In genomic region chr22:31107206-31108118, GRCh38 we compare ENCODE assay signal across 8 cellular contexts. TPM values are rescaled to one million over a fixed set of nuclear protein-coding genes. Genes with fewer than 3 reads are reported as not detected.
DNase-seq lines count a peak whose midpoint lies in the region; ATAC-seq and TF ChIP-seq lines count a peak whose summit lies in the region.

TSS of gene SELENOM (minus strand) at chr22:31107568. CDS start at chr22:31107505, 63 bp downstream.

- H3K4me3 ChIP-seq in CD4-positive, alpha-beta memory T cell (ENCODE audit: low read length in 2 of 2), result peak within 1 kb of the TSS; percentile 80 to 97
- H3K4me3 ChIP-seq in OCI-LY3 (ENCODE audit: low read length), result peak within 1 kb of the TSS; percentile 77
- H3K4me3 ChIP-seq in mucosa of stomach (ENCODE audit: low read length), result peak within 1 kb of the TSS; percentile 46

- H3K9ac ChIP-seq in OCI-LY3 (ENCODE audit: low read length), result peak within 1 kb of the TSS; percentile 35
- H3K9ac ChIP-seq in mucosa of stomach (ENCODE audit: low read length), result peak within 1 kb of the TSS; percentile 78

- peak; percentile 93 for TF ChIP-seq CTCF in OCI-LY3 (IDR thresholded peaks at IDR 0.05; ENCODE audit: low read depth, low read length)

- H3K27ac ChIP-seq in CD4-positive, alpha-beta memory T cell (ENCODE audit: low read depth, low read length), result peak within 1 kb of the TSS; percentile 62
- no peak within 1 kb of the TSS for H3K27ac ChIP-seq in OCI-LY3 (ENCODE audit: low read length)

- H3K27me3 ChIP-seq in CD4-positive, alpha-beta memory T cell (ENCODE audit: insufficient read depth, low read length), result no peaks in the 10 kb centered on the region
- H3K27me3 ChIP-seq in OCI-LY3 (ENCODE audit: low read depth, low read length), result no peaks in the 10 kb centered on the region
- H3K27me3 ChIP-seq in mucosa of stomach (ENCODE audit: control insufficient read depth, insufficient read depth, low read length), result no peaks in the 10 kb centered on the region

- intact Hi-C loops in CD4-positive, alpha-beta memory T cell (cut with micrococcal nuclease), result loop anchor here (1.0 to 5.0 kb wide), 6 partner anchors 23 to 185 kb away; partner anchors contain the start of genes LIMK2, PIK3IP1 and RNF185

- H3K36me3 Mint-ChIP-seq in CD4-positive, alpha-beta memory T cell, result peaks cover 0 to 6% of the 10 kb centered on the region in 2 donors
- H3K36me3 Mint-ChIP-seq in activated T-cell treated with anti-CD3 and anti-CD28 coated beads, Interleukin-2, amount 50 U/mL, for 24 hours (ENCODE audit: low read depth), result peaks cover 2% of the 10 kb centered on the region

- H3K4me2 ChIP-seq in OCI-LY3 (ENCODE audit: low read length), result peak within 1 kb of the TSS; percentile 76

- DNase-seq in CD4-positive, alpha-beta memory T cell, result peak; percentile 84 to 90 (median 85)
- DNase-seq in HS-27A (ENCODE audit: low read depth), result peak; percentile 89
- peak; percentile 88 for DNase-seq in activated T-cell treated with anti-CD3 and anti-CD28 coated beads, Interleukin-2, amount 50 U/mL, for 24 hours
- DNase-seq in erythroblast (lab: John Stamatoyannopoulos, UW), result peak; percentile 93 to 96
- peak; percentile 90 for DNase-seq in stimulated activated CD8-positive, alpha-beta memory T cell treated with anti-CD3 and anti-CD28 coated beads, Interleukin-4, amount 100 ng/mL, for 48 hours

- CTCF ChIA-PET in CD4-positive, alpha-beta memory T cell (lab: Charles Lee; ENCODE audit: partially characterized antibody), result interaction anchor here (0.7 to 4.4 kb wide), 21 partner anchors 10 to 474 kb away, joined by 3 to 37 read pairs (median 4); no protein-coding TSS in a partner anchor

- POLR2A ChIA-PET in CD4-positive, alpha-beta memory T cell (lab: Charles Lee; ENCODE audit: partially characterized antibody), result interaction anchor here (0.6 to 4.9 kb wide), 20 partner anchors 11 to 1383 kb away, joined by 3 to 34 read pairs (median 4); partner anchors contain the start of genes LIMK2, MORC2, PIK3IP1 and RNF185

- H3K79me2 ChIP-seq in OCI-LY3 (ENCODE audit: low read length), result no peaks in the 10 kb centered on the region

- H3K9me3 Mint-ChIP-seq in CD4-positive, alpha-beta memory T cell, result no peaks in the 10 kb centered on the region
- H3K9me3 Mint-ChIP-seq in activated T-cell treated with anti-CD3 and anti-CD28 coated beads, Interleukin-2, amount 50 U/mL, for 24 hours, result no peaks in the 10 kb centered on the region

- H3K4me1 ChIP-seq in CD4-positive, alpha-beta memory T cell (ENCODE audit: insufficient read depth, low read length), result peaks cover 20% of the 10 kb centered on the region
- no peaks in the 10 kb centered on the region for H3K4me1 ChIP-seq in OCI-LY3 (ENCODE audit: low read length)
- peaks cover 21% of the 10 kb centered on the region for H3K4me1 ChIP-seq in mucosa of stomach (ENCODE audit: control insufficient read depth, insufficient read depth, low read length)

- no peaks in the 10 kb centered on the region for H4K20me1 ChIP-seq in OCI-LY3 (ENCODE audit: insufficient read depth, low read length)

- H3K27ac Mint-ChIP-seq in CD4-positive, alpha-beta memory T cell, result peak within 1 kb of the TSS; percentile 86 to 96 (median 94)
- H3K27ac Mint-ChIP-seq in activated T-cell treated with anti-CD3 and anti-CD28 coated beads, Interleukin-2, amount 50 U/mL, for 24 hours, result peak within 1 kb of the TSS; percentile 89

- H3K9me3 ChIP-seq in CD4-positive, alpha-beta memory T cell (ENCODE audit: control insufficient read depth in 1 of 2, low read length in 2 of 2), result no peaks in the 10 kb centered on the region
- H3K9me3 ChIP-seq in OCI-LY3 (ENCODE audit: insufficient read depth, low read length) (no peaks in the 10 kb centered on the region), mucosa of stomach (ENCODE audit: control insufficient read depth, low read length) (no peaks in the 10 kb centered on the region)

- peak within 1 kb of the TSS; percentile 44 for H2AFZ ChIP-seq in OCI-LY3 (ENCODE audit: low read depth, low read length)

- no peak for TF ChIP-seq POLR2A in erythroblast (IDR thresholded peaks at IDR 0.05; ENCODE audit: low read length)

- peak; percentile 70 for ATAC-seq in GM19455 (IDR thresholded peaks at IDR 0.05; ENCODE audit: unreplicated experiment)

- peaks cover 17 to 31% (median 24%) of the 10 kb centered on the region in 4 donors for H3K4me1 Mint-ChIP-seq in CD4-positive, alpha-beta memory T cell
- H3K4me1 Mint-ChIP-seq in activated T-cell treated with anti-CD3 and anti-CD28 coated beads, Interleukin-2, amount 50 U/mL, for 24 hours (ENCODE audit: low read depth), result peaks cover 24% of the 10 kb centered on the region

- H3K36me3 ChIP-seq in CD4-positive, alpha-beta memory T cell (ENCODE audit: insufficient read depth, low read length), result no peaks in the 10 kb centered on the region
- H3K36me3 ChIP-seq in OCI-LY3 (replicated peaks; ENCODE audit: low read depth, low read length) (no peaks in the 10 kb centered on the region), mucosa of stomach (ENCODE audit: control insufficient read depth, insufficient read depth, low read length) (no peaks in the 10 kb centered on the region)

- no peaks in the 10 kb centered on the region for H3K27me3 Mint-ChIP-seq in CD4-positive, alpha-beta memory T cell
- H3K27me3 Mint-ChIP-seq in activated T-cell treated with anti-CD3 and anti-CD28 coated beads, Interleukin-2, amount 50 U/mL, for 24 hours, result no peaks in the 10 kb centered on the region

- H3K4me3 Mint-ChIP-seq in CD4-positive, alpha-beta memory T cell, result peak within 1 kb of the TSS; percentile 89 to 97 (median 94)
- H3K4me3 Mint-ChIP-seq in activated T-cell treated with anti-CD3 and anti-CD28 coated beads, Interleukin-2, amount 50 U/mL, for 24 hours, result peak within 1 kb of the TSS; percentile 83

RNA-seq across cellular contexts. Expression of gene SELENOM, which starts in this region (rescaled TPM):
- 10 to 100 TPM; 64.2 to 68.6 TPM for total RNA-seq in CD4-positive, alpha-beta memory T cell
- polyA plus RNA-seq in CD4-positive, alpha-beta memory T cell, result 100 to 1,000 TPM; 107 to 150 TPM
